30 cellular contexts compared by ENCODE assay signal in the genomic region with DNA sequence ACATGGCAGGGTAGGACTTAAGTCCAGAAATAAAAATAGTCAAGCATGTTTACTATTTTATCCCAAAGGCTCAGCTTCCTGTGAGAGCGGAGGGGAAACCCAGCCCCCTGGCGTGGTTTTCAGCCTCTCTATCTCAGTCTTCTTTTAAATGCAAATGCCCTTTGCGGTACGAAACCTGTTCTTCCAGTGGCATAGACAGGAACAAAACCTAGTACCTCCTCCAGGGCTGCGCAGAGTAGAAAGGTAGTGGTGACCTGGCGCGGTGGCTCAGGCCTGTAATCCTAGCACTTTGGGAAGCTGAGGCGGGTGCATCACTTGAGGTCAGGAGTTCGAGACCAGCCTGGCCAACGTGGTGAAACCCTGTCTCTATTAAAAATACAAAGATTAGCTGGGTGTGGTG.
"Had no signal": no experiment of that assay in that cellular context is flagged by ENCODE, and none has a peak within 500 bp of the region (broad histone marks: within the 10 kb centered on the region; RNA-seq: fewer than 3 reads in every experiment).

No MANE protein-coding gene starts in this region.

- H3K36me3 ChIP-seq: adrenal gland, breast epithelium, Peyer's patch, SJSA1 had no signal

- H3K4me3 ChIP-seq: adrenal gland, body of pancreas, breast epithelium, Peyer's patch, SJSA1 had no signal

- H3K27me3 ChIP-seq: adrenal gland, body of pancreas, breast epithelium, Peyer's patch, SJSA1 had no signal

- H3K27ac ChIP-seq: adrenal gland, body of pancreas, breast epithelium, Peyer's patch, SJSA1 had no signal

- H3K9me3 ChIP-seq: adrenal gland, body of pancreas had no signal

- DNase-seq: activated CD4-positive, alpha-beta T cell treated with anti-CD3 and anti-CD28 coated beads for 36 hours; activated CD4-positive, alpha-beta T cell treated with anti-CD3 and anti-CD28 coated beads, Interleukin-2, amount 10 ng/mL, durations not matched to agents 7 days and 5 days; activated CD4-positive, alpha-beta T cell treated with anti-CD3 and anti-CD28 coated beads, Interleukin-2, amount 50 U/mL, for 48 hours; activated CD8-positive, alpha-beta T cell treated with anti-CD3 and anti-CD28 coated beads, Interleukin-2, amount 10 ng/mL, durations not matched to agents 7 days and 5 days; activated gamma-delta T cell treated with Interleukin-2 at 50 U/mL for 16 hours; activated naive CD4-positive, alpha-beta T cell treated with anti-CD3 and anti-CD28 coated beads for 36 hours; activated T-cell treated with anti-CD3 and anti-CD28 coated beads, Interleukin-2, amount 50 U/mL, for 24 hours; adrenal gland; body of pancreas; NCI-H1092 treated with DMSO at 0.1 percent for 48 hours; NCI-H1417; NCI-H146; NCI-H187; NCI-H2029 treated with DMSO at 0.1 percent for 48 hours; NCI-H2107; NCI-H2171; NCI-H510A; NK-92 treated with Interleukin-12 subunit alpha and Interleukin-12 subunit beta, amount 100 ng/mL, for 24 hours; PC-3; Peyer's patch; RPMI8226; SHP77 treated with DMSO at 0.1 percent for 48 hours; SK-N-SH had no signal

- H3K27ac Mint-ChIP-seq: activated CD4-positive, alpha-beta T cell treated with anti-CD3 and anti-CD28 coated beads for 36 hours; activated CD4-positive, alpha-beta T cell treated with anti-CD3 and anti-CD28 coated beads, Interleukin-2, amount 10 ng/mL, durations not matched to agents 7 days and 5 days; activated CD8-positive, alpha-beta T cell treated with anti-CD3 and anti-CD28 coated beads, Interleukin-2, amount 10 ng/mL, durations not matched to agents 7 days and 5 days; activated naive CD4-positive, alpha-beta T cell treated with anti-CD3 and anti-CD28 coated beads for 36 hours; activated naive CD4-positive, alpha-beta T cell treated with anti-CD3 and anti-CD28 coated beads, Interleukin-2, amount 50 U/mL, for 72 hours; activated T-cell treated with anti-CD3 and anti-CD28 coated beads, Interleukin-2, amount 50 U/mL, for 24 hours; activated T-helper 1 cell treated with anti-CD3 and anti-CD28 coated beads, Interleukin-12 subunit alpha, Interleukin-12 subunit beta, Interleukin-2, Interleukin-4 antibody, amounts not matched to agents 30 ng/mL and 10 ng/mL and 1 ng/mL, durations not matched to agents 14 hours and 24 hours and 36 hours; T-helper 1 cell treated with Interleukin-12 subunit alpha and Interleukin-12 subunit beta and Interleukin-4 antibody, amounts not matched to agents 30 μg/mL and 1 μg/mL, for 36 hours; T-helper 2 cell treated with Interferon-gamma antibody and Interleukin-4, amounts not matched to agents 5 μg/mL and 100 μg/mL, for 36 hours had no signal

- H3K9me2 ChIP-seq: SK-N-SH had no signal

- ATAC-seq: activated CD4-positive, alpha-beta T cell treated with anti-CD3 and anti-CD28 coated beads for 36 hours; activated CD4-positive, CD25-positive, alpha-beta regulatory T cell treated with anti-CD3 and anti-CD28 coated beads, Interleukin-2, amount 50 U/mL, for 24 hours; activated CD8-positive, alpha-beta T cell treated with anti-CD3 and anti-CD28 coated beads, Interleukin-2, amount 10 ng/mL, durations not matched to agents 7 days and 5 days; activated naive CD4-positive, alpha-beta T cell treated with anti-CD3 and anti-CD28 coated beads, Interleukin-2, amount 50 U/mL, for 72 hours; body of pancreas; PC-3 had no signal

- H3K4me2 ChIP-seq: SK-N-SH had no signal

- H3K4me3 Mint-ChIP-seq: activated CD4-positive, alpha-beta T cell treated with anti-CD3 and anti-CD28 coated beads for 36 hours; activated CD4-positive, alpha-beta T cell treated with anti-CD3 and anti-CD28 coated beads, Interleukin-2, amount 10 ng/mL, durations not matched to agents 7 days and 5 days; activated CD8-positive, alpha-beta T cell treated with anti-CD3 and anti-CD28 coated beads, Interleukin-2, amount 10 ng/mL, durations not matched to agents 7 days and 5 days; activated naive CD4-positive, alpha-beta T cell treated with anti-CD3 and anti-CD28 coated beads for 36 hours; activated T-cell treated with anti-CD3 and anti-CD28 coated beads, Interleukin-2, amount 50 U/mL, for 24 hours; activated T-helper 1 cell treated with anti-CD3 and anti-CD28 coated beads, Interleukin-12 subunit alpha, Interleukin-12 subunit beta, Interleukin-2, Interleukin-4 antibody, amounts not matched to agents 30 ng/mL and 10 ng/mL and 1 ng/mL, durations not matched to agents 14 hours and 24 hours and 36 hours; T-helper 1 cell treated with Interleukin-12 subunit alpha and Interleukin-12 subunit beta and Interleukin-4 antibody, amounts not matched to agents 30 μg/mL and 1 μg/mL, for 36 hours; T-helper 2 cell treated with Interferon-gamma antibody and Interleukin-4, amounts not matched to agents 5 μg/mL and 100 μg/mL, for 36 hours had no signal

- H3K4me1 Mint-ChIP-seq: activated CD4-positive, alpha-beta T cell treated with anti-CD3 and anti-CD28 coated beads for 36 hours; activated CD4-positive, alpha-beta T cell treated with anti-CD3 and anti-CD28 coated beads, Interleukin-2, amount 10 ng/mL, durations not matched to agents 7 days and 5 days had no signal

- H3K27me3 Mint-ChIP-seq: activated CD4-positive, alpha-beta T cell treated with anti-CD3 and anti-CD28 coated beads, Interleukin-2, amount 10 ng/mL, durations not matched to agents 7 days and 5 days had no signal

- H3K4me1 ChIP-seq: adrenal gland, body of pancreas, breast epithelium, Peyer's patch, SJSA1 had no signal
